14 cellular contexts compared by ENCODE assay signal in genomic region chr2:64626963-64627760, GRCh38. TPM values are rescaled to one million over a fixed set of nuclear protein-coding genes. Genes with fewer than 3 reads are reported as not detected.
DNase-seq lines count a peak whose midpoint lies in the region; ATAC-seq and TF ChIP-seq lines count a peak whose summit lies in the region.
"Had no signal": no experiment of that assay in that cellular context is flagged by ENCODE, and none has a peak within 500 bp of the region (broad histone marks: within the 10 kb centered on the region; RNA-seq: fewer than 3 reads in every experiment).

No MANE protein-coding gene starts in this region.

- peaks cover 10% of the 10 kb centered on the region for H3K36me3 Mint-ChIP-seq in chondrocyte (ENCODE audit: low read depth)

- intact Hi-C loops in Right ventricle myocardium inferior (cut with DNase I) (no loop called here), cardiac septum (cut with DNase I) (no loop called here)

- no peak for TF ChIP-seq CTCF in chondrocyte (IDR thresholded peaks at IDR 0.05)

- no peaks in the 10 kb centered on the region for H3K27me3 Mint-ChIP-seq in chondrocyte (ENCODE audit: low read depth)

- H3K9me3 Mint-ChIP-seq in chondrocyte (ENCODE audit: low read depth): no peaks in the 10 kb centered on the region
- H3K9me3 Mint-ChIP-seq: activated T-helper 1 cell treated with anti-CD3 and anti-CD28 coated beads, Interleukin-12 subunit alpha, Interleukin-12 subunit beta, Interleukin-2, Interleukin-4 antibody, amounts not matched to agents 30 ng/mL and 10 ng/mL and 1 ng/mL, durations not matched to agents 14 hours and 24 hours and 36 hours had no signal

- H3K4me1 Mint-ChIP-seq in chondrocyte (ENCODE audit: low read depth): peaks cover 13% of the 10 kb centered on the region

- no peak overlapping the region for H3K27ac Mint-ChIP-seq in chondrocyte (ENCODE audit: unreplicated experiment)
- H3K27ac Mint-ChIP-seq: activated T-helper 1 cell treated with anti-CD3 and anti-CD28 coated beads, Interleukin-12 subunit alpha, Interleukin-12 subunit beta, Interleukin-2, Interleukin-4 antibody, amounts not matched to agents 30 ng/mL and 10 ng/mL and 1 ng/mL, durations not matched to agents 14 hours and 24 hours and 36 hours had no signal

- no peak for ATAC-seq in Right ventricle myocardium inferior
- no peak for ATAC-seq in HG02852 (IDR thresholded peaks at IDR 0.05; ENCODE audit: unreplicated experiment)
- ATAC-seq in HG02610 (IDR thresholded peaks at IDR 0.05; ENCODE audit: unreplicated experiment): no peak

- no peak overlapping the region for H3K4me3 Mint-ChIP-seq in chondrocyte (ENCODE audit: unreplicated experiment)
- H3K4me3 Mint-ChIP-seq: activated T-helper 1 cell treated with anti-CD3 and anti-CD28 coated beads, Interleukin-12 subunit alpha, Interleukin-12 subunit beta, Interleukin-2, Interleukin-4 antibody, amounts not matched to agents 30 ng/mL and 10 ng/mL and 1 ng/mL, durations not matched to agents 14 hours and 24 hours and 36 hours had no signal

- DNase-seq in Right ventricle myocardium inferior (ENCODE audit: missing footprints): peak; percentile 47
- no peak for DNase-seq in cardiac septum (ENCODE audit: low spot score)
- peak; percentile 85 to 87 for DNase-seq in SHP77 (lab: John Stamatoyannopoulos, UW)
- DNase-seq in medulla oblongata (ENCODE audit: extremely low spot score): peak; percentile 81
- DNase-seq in ureter (ENCODE audit: low spot score): peak; percentile 23
- no peak for DNase-seq in chondrocyte (ENCODE audit: low spot score)
- DNase-seq: cortex of kidney; NCI-H446 treated with DMSO at 0.1 percent for 48 hours; stimulated activated CD4-positive, alpha-beta T cell treated with anti-CD3 and anti-CD28 coated beads, Interleukin-1b, Interleukin-23, amount 100 ng/mL, for 48 hours; T-helper 9 cell; transverse colon had no signal

RNA-seq across cellular contexts. Expression of gene SERTAD2, which starts 26.6 kb away (rescaled TPM):
- total RNA-seq in Right ventricle myocardium inferior (13.6 TPM), cardiac septum (22.8 TPM), ureter (23.1 TPM), chondrocyte (18.1 to 20.5 TPM (median 20.3 TPM) in 3 replicates)

Comparison
In these comparisons a context has a peak if more than half of its experiments do, and no peak if none do; other contexts are left out.
1. DNase-seq: peak in Right ventricle myocardium inferior (single experiment), SHP77 (2 of 2), medulla oblongata (single experiment) and ureter (single experiment); none in cardiac septum (single experiment) and chondrocyte (single experiment).